In genomic region chr11:236774-237767, GRCh38 we compare ENCODE assay signal across 1 cellular context.
TF ChIP-seq lines count a peak whose summit lies in the region.

Gene PSMD13 (plus strand): TSS chr11:236976. CDS start chr11:237050, 74 bp downstream.

TF ChIP-seq in HepG2, 621 proteins besides CTCF, POLR2A, EP300 and RAD21 (continued from another document and continues in another):
- no peak; the same call in 1 of the 2 replicates for TF ChIP-seq PATZ1 (CRISPR knock-in tag; IDR thresholded peaks at IDR 0.05)
- TF ChIP-seq MYNN (CRISPR knock-in tag; IDR thresholded peaks at IDR 0.05; ENCODE audit: low read depth) = no peak
- TF ChIP-seq SMARCC2 (IDR thresholded peaks at IDR 0.05) = no peak
- TF ChIP-seq, protein P1, sequence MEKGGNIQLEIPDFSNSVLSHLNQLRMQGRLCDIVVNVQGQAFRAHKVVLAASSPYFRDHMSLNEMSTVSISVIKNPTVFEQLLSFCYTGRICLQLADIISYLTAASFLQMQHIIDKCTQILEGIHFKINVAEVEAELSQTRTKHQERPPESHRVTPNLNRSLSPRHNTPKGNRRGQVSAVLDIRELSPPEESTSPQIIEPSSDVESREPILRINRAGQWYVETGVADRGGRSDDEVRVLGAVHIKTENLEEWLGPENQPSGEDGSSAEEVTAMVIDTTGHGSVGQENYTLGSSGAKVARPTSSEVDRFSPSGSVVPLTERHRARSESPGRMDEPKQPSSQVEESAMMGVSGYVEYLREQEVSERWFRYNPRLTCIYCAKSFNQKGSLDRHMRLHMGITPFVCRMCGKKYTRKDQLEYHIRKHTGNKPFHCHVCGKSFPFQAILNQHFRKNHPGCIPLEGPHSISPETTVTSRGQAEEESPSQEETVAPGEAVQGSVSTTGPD (CRISPR knock-in tag; IDR thresholded peaks at IDR 0.05) = no peak
- TF ChIP-seq SOX13 (IDR thresholded peaks at IDR 0.05) = no peak
- no peak; a peak in 1 of 4 replicates for TF ChIP-seq SOX13 (CRISPR knock-in tag; conservative IDR thresholded peaks at IDR 0.05 in 1 of 2, IDR thresholded peaks at IDR 0.05 in 1 of 2)
- no peak for TF ChIP-seq ZNF709 (CRISPR knock-in tag; IDR thresholded peaks at IDR 0.05)
- TF ChIP-seq, protein P2, sequence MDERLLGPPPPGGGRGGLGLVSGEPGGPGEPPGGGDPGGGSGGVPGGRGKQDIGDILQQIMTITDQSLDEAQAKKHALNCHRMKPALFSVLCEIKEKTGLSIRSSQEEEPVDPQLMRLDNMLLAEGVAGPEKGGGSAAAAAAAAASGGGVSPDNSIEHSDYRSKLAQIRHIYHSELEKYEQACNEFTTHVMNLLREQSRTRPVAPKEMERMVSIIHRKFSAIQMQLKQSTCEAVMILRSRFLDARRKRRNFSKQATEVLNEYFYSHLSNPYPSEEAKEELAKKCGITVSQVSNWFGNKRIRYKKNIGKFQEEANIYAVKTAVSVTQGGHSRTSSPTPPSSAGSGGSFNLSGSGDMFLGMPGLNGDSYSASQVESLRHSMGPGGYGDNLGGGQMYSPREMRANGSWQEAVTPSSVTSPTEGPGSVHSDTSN (CRISPR knock-in tag; IDR thresholded peaks at IDR 0.05) = no peak
- peak; percentile 89 for TF ChIP-seq THAP11 (CRISPR knock-in tag; IDR thresholded peaks at IDR 0.05)
- TF ChIP-seq, protein P3, sequence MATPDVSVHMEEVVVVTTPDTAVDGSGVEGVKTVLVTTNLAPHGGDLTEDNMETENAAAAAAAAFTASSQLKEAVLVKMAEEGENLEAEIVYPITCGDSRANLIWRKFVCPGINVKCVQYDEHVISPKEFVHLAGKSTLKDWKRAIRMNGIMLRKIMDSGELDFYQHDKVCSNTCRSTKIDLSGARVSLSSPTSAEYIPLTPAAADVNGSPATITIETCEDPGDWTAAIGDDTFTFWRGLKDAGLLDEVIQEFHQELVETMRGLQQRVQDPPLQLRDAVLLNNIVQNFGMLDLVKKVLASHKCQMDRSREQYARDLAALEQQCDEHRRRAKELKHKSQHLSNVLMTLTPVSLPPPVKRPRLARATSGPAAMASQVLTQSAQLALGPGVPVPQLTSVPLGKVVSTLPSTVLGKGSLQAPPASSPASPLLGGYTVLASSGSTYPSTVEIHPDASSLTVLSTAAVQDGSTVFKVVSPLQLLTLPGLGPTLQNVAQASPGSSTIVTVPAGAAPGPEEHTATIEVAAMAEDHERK (CRISPR knock-in tag; IDR thresholded peaks at IDR 0.05; ENCODE audit: low read depth) = peak; percentile 56; the same call in 1 of the 2 replicates
- 0 out of 2 replicates have a peak, but pooled peaks have one; percentile 57 for TF ChIP-seq ZIK1 (CRISPR knock-in tag; IDR thresholded peaks at IDR 0.05; ENCODE audit: borderline replicate concordance, low read depth)
- TF ChIP-seq KLF13 (CRISPR knock-in tag; IDR thresholded peaks at IDR 0.05) = no peak
- peak; percentile 38 for TF ChIP-seq ZNF777 (CRISPR knock-in tag; IDR thresholded peaks at IDR 0.05)
- no peak for TF ChIP-seq CENPX (CRISPR knock-in tag; IDR thresholded peaks at IDR 0.05)
- no peak for TF ChIP-seq NONO (IDR thresholded peaks at IDR 0.05)
- peak; percentile 67; the same call in 1 of the 2 replicates for TF ChIP-seq NONO (CRISPR knock-in tag; conservative IDR thresholded peaks at IDR 0.05)
- TF ChIP-seq NAIF1 (CRISPR knock-in tag; IDR thresholded peaks at IDR 0.05; ENCODE audit: borderline replicate concordance) = no peak
- TF ChIP-seq ZNF20 (CRISPR knock-in tag; IDR thresholded peaks at IDR 0.05) = no peak
- no peak for TF ChIP-seq ARHGAP35 (CRISPR knock-in tag; IDR thresholded peaks at IDR 0.05; ENCODE audit: borderline replicate concordance)
- no peak for TF ChIP-seq PHF5A (CRISPR knock-in tag; IDR thresholded peaks at IDR 0.05; ENCODE audit: low read depth, unreplicated experiment)
- no peak for TF ChIP-seq ZZZ3 (CRISPR knock-in tag; IDR thresholded peaks at IDR 0.05; ENCODE audit: borderline replicate concordance)
- TF ChIP-seq, protein P4, sequence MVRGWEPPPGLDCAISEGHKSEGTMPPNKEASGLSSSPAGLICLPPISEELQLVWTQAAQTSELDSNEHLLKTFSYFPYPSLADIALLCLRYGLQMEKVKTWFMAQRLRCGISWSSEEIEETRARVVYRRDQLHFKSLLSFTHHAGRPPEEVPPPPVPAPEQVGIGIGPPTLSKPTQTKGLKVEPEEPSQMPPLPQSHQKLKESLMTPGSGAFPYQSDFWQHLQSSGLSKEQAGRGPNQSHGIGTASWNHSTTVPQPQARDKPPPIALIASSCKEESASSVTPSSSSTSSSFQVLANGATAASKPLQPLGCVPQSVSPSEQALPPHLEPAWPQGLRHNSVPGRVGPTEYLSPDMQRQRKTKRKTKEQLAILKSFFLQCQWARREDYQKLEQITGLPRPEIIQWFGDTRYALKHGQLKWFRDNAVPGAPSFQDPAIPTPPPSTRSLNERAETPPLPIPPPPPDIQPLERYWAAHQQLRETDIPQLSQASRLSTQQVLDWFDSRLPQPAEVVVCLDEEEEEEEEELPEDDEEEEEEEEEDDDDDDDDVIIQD (CRISPR knock-in tag; IDR thresholded peaks at IDR 0.05; ENCODE audit: low read depth) = peak; percentile 22; the same call in 1 of the 2 replicates
- no peak for TF ChIP-seq NR3C1 (CRISPR knock-in tag; IDR thresholded peaks at IDR 0.05)
- TF ChIP-seq ERF (CRISPR knock-in tag; IDR thresholded peaks at IDR 0.05) = peak; percentile 79; the same call in 1 of the 2 replicates
- TF ChIP-seq, protein P5, sequence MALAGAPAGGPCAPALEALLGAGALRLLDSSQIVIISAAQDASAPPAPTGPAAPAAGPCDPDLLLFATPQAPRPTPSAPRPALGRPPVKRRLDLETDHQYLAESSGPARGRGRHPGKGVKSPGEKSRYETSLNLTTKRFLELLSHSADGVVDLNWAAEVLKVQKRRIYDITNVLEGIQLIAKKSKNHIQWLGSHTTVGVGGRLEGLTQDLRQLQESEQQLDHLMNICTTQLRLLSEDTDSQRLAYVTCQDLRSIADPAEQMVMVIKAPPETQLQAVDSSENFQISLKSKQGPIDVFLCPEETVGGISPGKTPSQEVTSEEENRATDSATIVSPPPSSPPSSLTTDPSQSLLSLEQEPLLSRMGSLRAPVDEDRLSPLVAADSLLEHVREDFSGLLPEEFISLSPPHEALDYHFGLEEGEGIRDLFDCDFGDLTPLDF (CRISPR knock-in tag; IDR thresholded peaks at IDR 0.05) = peak; percentile 53
- no peak for TF ChIP-seq CEBPG (CRISPR knock-in tag; IDR thresholded peaks at IDR 0.05)
- TF ChIP-seq, protein P6, sequence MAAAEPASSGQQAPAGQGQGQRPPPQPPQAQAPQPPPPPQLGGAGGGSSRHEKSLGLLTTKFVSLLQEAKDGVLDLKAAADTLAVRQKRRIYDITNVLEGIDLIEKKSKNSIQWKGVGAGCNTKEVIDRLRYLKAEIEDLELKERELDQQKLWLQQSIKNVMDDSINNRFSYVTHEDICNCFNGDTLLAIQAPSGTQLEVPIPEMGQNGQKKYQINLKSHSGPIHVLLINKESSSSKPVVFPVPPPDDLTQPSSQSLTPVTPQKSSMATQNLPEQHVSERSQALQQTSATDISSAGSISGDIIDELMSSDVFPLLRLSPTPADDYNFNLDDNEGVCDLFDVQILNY (CRISPR knock-in tag; conservative IDR thresholded peaks at IDR 0.05) = no peak
- no peak for TF ChIP-seq AGO1 (IDR thresholded peaks at IDR 0.05; ENCODE audit: low read depth, low read length, poor library complexity, severe bottlenecking)
- TF ChIP-seq, protein P7, sequence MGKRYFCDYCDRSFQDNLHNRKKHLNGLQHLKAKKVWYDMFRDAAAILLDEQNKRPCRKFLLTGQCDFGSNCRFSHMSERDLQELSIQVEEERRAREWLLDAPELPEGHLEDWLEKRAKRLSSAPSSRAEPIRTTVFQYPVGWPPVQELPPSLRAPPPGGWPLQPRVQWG (CRISPR knock-in tag; IDR thresholded peaks at IDR 0.05; ENCODE audit: borderline replicate concordance, low read depth) = no peak
- TF ChIP-seq, protein P8, sequence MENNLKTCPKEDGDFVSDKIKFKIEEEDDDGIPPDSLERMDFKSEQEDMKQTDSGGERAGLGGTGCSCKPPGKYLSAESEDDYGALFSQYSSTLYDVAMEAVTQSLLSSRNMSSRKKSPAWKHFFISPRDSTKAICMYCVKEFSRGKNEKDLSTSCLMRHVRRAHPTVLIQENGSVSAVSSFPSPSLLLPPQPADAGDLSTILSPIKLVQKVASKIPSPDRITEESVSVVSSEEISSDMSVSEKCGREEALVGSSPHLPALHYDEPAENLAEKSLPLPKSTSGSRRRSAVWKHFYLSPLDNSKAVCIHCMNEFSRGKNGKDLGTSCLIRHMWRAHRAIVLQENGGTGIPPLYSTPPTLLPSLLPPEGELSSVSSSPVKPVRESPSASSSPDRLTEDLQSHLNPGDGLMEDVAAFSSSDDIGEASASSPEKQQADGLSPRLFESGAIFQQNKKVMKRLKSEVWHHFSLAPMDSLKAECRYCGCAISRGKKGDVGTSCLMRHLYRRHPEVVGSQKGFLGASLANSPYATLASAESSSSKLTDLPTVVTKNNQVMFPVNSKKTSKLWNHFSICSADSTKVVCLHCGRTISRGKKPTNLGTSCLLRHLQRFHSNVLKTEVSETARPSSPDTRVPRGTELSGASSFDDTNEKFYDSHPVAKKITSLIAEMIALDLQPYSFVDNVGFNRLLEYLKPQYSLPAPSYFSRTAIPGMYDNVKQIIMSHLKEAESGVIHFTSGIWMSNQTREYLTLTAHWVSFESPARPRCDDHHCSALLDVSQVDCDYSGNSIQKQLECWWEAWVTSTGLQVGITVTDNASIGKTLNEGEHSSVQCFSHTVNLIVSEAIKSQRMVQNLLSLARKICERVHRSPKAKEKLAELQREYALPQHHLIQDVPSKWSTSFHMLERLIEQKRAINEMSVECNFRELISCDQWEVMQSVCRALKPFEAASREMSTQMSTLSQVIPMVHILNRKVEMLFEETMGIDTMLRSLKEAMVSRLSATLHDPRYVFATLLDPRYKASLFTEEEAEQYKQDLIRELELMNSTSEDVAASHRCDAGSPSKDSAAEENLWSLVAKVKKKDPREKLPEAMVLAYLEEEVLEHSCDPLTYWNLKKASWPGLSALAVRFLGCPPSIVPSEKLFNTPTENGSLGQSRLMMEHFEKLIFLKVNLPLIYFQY (CRISPR knock-in tag; IDR thresholded peaks at IDR 0.05; ENCODE audit: borderline replicate concordance) = no peak
- no peak for TF ChIP-seq ZNF550 (CRISPR knock-in tag; IDR thresholded peaks at IDR 0.05; ENCODE audit: borderline replicate concordance)
- peak; percentile 66; the same call in 1 of the 2 replicates for TF ChIP-seq ZNF572 (CRISPR knock-in tag; IDR thresholded peaks at IDR 0.05)
- TF ChIP-seq ZFP90 (CRISPR knock-in tag; IDR thresholded peaks at IDR 0.05; ENCODE audit: borderline replicate concordance) = 0 out of 2 replicates have a peak, but pooled peaks have one; percentile 56
- TF ChIP-seq ZGPAT (CRISPR knock-in tag; IDR thresholded peaks at IDR 0.05) = peak; percentile 53; the same call in 1 of the 2 replicates
- TF ChIP-seq ZNF557 (CRISPR knock-in tag; IDR thresholded peaks at IDR 0.05) = no peak
- TF ChIP-seq, protein P9, sequence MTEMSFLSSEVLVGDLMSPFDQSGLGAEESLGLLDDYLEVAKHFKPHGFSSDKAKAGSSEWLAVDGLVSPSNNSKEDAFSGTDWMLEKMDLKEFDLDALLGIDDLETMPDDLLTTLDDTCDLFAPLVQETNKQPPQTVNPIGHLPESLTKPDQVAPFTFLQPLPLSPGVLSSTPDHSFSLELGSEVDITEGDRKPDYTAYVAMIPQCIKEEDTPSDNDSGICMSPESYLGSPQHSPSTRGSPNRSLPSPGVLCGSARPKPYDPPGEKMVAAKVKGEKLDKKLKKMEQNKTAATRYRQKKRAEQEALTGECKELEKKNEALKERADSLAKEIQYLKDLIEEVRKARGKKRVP (CRISPR knock-in tag; IDR thresholded peaks at IDR 0.05) = no peak
- no peak for TF ChIP-seq CHD2 (IDR thresholded peaks at IDR 0.05; ENCODE audit: low read depth, low read length)
- no peak; the same call in 1 of the 2 replicates for TF ChIP-seq ZFP36L1 (CRISPR knock-in tag; IDR thresholded peaks at IDR 0.05)
